In the genomic region with DNA sequence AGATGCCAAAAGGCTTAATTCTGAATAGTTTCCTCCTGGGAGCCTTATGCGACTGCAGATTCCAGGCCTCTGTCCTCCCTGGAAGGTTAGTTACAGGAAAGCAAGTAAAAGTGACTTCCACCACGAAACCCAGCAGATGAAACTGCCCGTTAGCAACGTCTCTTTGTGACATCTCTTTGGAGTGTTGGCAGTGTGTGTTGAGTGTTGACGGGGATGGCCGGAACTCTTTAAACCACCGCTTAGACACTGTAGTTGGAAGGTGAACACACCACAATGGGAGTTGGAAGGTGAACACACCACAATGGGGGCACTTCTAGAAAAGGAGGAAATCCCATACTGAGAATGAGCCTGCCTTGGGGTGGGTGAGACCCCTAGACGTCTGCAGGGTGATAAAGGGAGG, we compare ENCODE assay signal across 10 cellular contexts. TPM values are rescaled to one million over a fixed set of nuclear protein-coding genes. Genes with fewer than 3 reads are reported as not detected.
DNase-seq lines count a peak whose midpoint lies in the region; ATAC-seq, FAIRE-seq and TF ChIP-seq lines count a peak whose summit lies in the region.
"Had no signal": no experiment of that assay in that cellular context is flagged by ENCODE, and none has a peak within 500 bp of the region (broad histone marks: within the 10 kb centered on the region; RNA-seq: fewer than 3 reads in every experiment).

No MANE protein-coding gene starts in this region.

- peak; percentile 55 for ATAC-seq in central memory CD8-positive, alpha-beta T cell (replicated peaks; ENCODE audit: extremely low read depth, poor library complexity, severe bottlenecking)
- no peak for ATAC-seq in omental fat pad (ENCODE audit: low FRiP score)

- H3K27me3 ChIP-seq in spleen (replicated peaks in 1 of 7) (peaks cover 0 to 66% (median 38%) of the 10 kb centered on the region in 7 donors), vagina (peaks cover 4% of the 10 kb centered on the region)

- no peaks in the 10 kb centered on the region for H3K9me3 Mint-ChIP-seq in central memory CD8-positive, alpha-beta T cell

- peak overlapping the region; percentile 99 for H3K4me3 Mint-ChIP-seq in central memory CD8-positive, alpha-beta T cell

- peak overlapping the region; percentile 65 to 90 (median 83) for H3K27ac ChIP-seq in spleen
- H3K27ac ChIP-seq in vagina, result no peak overlapping the region

- H3K4me1 Mint-ChIP-seq in central memory CD8-positive, alpha-beta T cell, result peaks cover 67% of the 10 kb centered on the region

- intact Hi-C loops in spleen (cut with DNase I; ENCODE audit: low total_unique reads), result no loop called here
- intact Hi-C loops in vagina (cut with DNase I), result no loop called here

- no peaks in the 10 kb centered on the region for H3K27me3 Mint-ChIP-seq in central memory CD8-positive, alpha-beta T cell

- 47 to 57% (median 53%) methylated on average over 8 of the region's 8 CpGs for WGBS in spleen, 5 donors

- no peak for DNase-seq in GM12892 (ENCODE audit: insufficient read length)
- DNase-seq in NCI-H774 (lab: John Stamatoyannopoulos, UW), result peak; percentile 74
- no peak for DNase-seq in central memory CD8-positive, alpha-beta T cell (ENCODE audit: low spot score in 2 of 2)
- DNase-seq in spleen, result no peak
- DNase-seq in 8988T, result no peak
- no peak for DNase-seq in omental fat pad (ENCODE audit: low spot score)
- no peak for DNase-seq in vagina (ENCODE audit: extremely low spot score in 2 of 2)
- DNase-seq in cerebellar cortex (ENCODE audit: low spot score), result no peak
- DNase-seq: anterior cingulate cortex, GF-D8 had no signal

- peak overlapping the region; percentile 99 for H3K27ac Mint-ChIP-seq in central memory CD8-positive, alpha-beta T cell (ENCODE audit: low read depth)

- H3K9me3 ChIP-seq in spleen (no peaks in the 10 kb centered on the region), vagina (no peaks in the 10 kb centered on the region)

- peaks cover 0 to 70% (median 27%) of the 10 kb centered on the region in 6 donors for H3K4me1 ChIP-seq in spleen
- H3K4me1 ChIP-seq in vagina, result no peaks in the 10 kb centered on the region

- TF ChIP-seq POLR2A in GM12892 (IDR thresholded peaks at IDR 0.05; ENCODE audit: low read depth, low read length) (0 out of 2 replicates have a peak, but pooled peaks have one; percentile 22), spleen (IDR thresholded peaks at IDR 0.05) (no peak), vagina (IDR thresholded peaks at IDR 0.05) (no peak)

- peaks cover 14% of the 10 kb centered on the region for H3K36me3 Mint-ChIP-seq in central memory CD8-positive, alpha-beta T cell (ENCODE audit: insufficient read depth)

- peak; percentile 85 for FAIRE-seq in GM12892 (lab: Jason Lieb, UNC)

- H3K36me3 ChIP-seq in spleen, result no peaks in the 10 kb centered on the region
- no peaks in the 10 kb centered on the region for H3K36me3 ChIP-seq in vagina

- H3K4me3 ChIP-seq in spleen, result peak overlapping the region; percentile 30 to 73 (median 42)
- H3K4me3 ChIP-seq in vagina, result peak overlapping the region in 1 of 2 donors; percentile 29

- TF ChIP-seq CTCF in spleen (IDR thresholded peaks at IDR 0.05 in 8 of 11, conservative IDR thresholded peaks at IDR 0.05 in 3 of 11) (no peak), omental fat pad (IDR thresholded peaks at IDR 0.05) (no peak), vagina (IDR thresholded peaks at IDR 0.05) (no peak)

RNA-seq across cellular contexts. Expression of gene SKAP1, which starts 0.9 kb away (rescaled TPM):
- 59.0 TPM for polyA plus RNA-seq in GM12892 (2012; ENCODE audit: missing spikeins)
- total RNA-seq in spleen, result 10 to 100 TPM; 11.7 to 26.5 (median 20.5) TPM
- 10 to 100 TPM; 11.5 to 28.9 (median 20.5) TPM for polyA plus RNA-seq in spleen
- total RNA-seq in omental fat pad, result 1 to 10 TPM in 2 of 4 donors, under 1 TPM in 1, not detected in 1; 0.93 to 1.9 (median 1.1) TPM
- total RNA-seq in vagina, result 5.6 TPM
